1 cellular context compared by ENCODE assay signal in the genomic region with DNA sequence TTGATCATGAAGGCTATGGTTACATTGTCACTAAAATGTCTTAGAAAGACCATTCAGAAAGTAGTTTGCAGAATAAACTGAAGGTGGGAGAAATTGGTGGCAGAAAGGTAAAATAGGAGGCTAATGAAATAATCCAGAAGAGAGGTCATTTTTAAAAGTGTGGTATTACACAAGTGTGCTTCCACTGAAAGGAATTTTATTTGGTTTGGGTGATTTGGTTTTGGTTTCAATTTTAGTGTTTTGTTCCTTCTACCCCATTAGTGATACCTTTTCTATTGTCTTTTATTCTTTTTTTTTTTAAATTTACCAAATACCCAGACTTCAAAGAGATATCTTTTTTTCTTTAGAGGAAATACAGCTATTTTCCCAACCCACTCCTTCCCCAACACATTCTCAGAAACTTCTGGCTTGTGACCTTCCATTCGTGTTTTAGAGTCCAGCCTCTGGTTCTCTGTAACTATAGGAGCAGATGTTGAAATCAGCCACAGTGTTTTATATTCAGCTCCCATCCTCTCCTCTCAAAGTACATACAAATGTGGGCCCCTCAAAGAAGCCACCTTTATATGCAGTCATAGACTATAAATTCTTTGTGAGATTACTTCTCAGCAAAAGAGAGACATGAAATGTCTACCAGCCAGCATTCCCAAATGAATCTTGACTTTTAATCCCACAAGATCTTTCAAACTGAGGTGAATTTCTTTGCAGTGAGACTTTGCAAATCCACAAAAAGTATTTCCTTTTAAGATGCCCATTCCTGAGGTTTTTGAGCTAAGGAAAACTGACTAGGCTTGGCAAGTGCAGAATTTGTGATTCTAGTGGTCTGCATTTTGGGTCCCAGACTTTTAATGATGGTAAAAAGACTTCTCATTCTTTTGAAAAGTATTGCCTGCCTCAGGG.
TF ChIP-seq lines count a peak whose summit lies in the region.

No MANE protein-coding gene starts in this region.

TF ChIP-seq in WTC11, 78 proteins besides CTCF, POLR2A, EP300 and RAD21 (continued from another document):
- TF ChIP-seq, protein P1, sequence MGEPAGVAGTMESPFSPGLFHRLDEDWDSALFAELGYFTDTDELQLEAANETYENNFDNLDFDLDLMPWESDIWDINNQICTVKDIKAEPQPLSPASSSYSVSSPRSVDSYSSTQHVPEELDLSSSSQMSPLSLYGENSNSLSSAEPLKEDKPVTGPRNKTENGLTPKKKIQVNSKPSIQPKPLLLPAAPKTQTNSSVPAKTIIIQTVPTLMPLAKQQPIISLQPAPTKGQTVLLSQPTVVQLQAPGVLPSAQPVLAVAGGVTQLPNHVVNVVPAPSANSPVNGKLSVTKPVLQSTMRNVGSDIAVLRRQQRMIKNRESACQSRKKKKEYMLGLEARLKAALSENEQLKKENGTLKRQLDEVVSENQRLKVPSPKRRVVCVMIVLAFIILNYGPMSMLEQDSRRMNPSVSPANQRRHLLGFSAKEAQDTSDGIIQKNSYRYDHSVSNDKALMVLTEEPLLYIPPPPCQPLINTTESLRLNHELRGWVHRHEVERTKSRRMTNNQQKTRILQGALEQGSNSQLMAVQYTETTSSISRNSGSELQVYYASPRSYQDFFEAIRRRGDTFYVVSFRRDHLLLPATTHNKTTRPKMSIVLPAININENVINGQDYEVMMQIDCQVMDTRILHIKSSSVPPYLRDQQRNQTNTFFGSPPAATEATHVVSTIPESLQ (CRISPR knock-in tag; IDR thresholded peaks at IDR 0.05): no peak
- no peak for TF ChIP-seq TCF7 (CRISPR knock-in tag; IDR thresholded peaks at IDR 0.05; ENCODE audit: low read depth)
- TF ChIP-seq SMAD3 (CRISPR knock-in tag; IDR thresholded peaks at IDR 0.05; ENCODE audit: borderline replicate concordance): no peak
- TF ChIP-seq ZBTB21 (CRISPR knock-in tag; IDR thresholded peaks at IDR 0.05; ENCODE audit: borderline replicate concordance): no peak
- TF ChIP-seq CREB1 (CRISPR knock-in tag; IDR thresholded peaks at IDR 0.05): no peak
- TF ChIP-seq JAZF1 (CRISPR knock-in tag; IDR thresholded peaks at IDR 0.05): no peak
- TF ChIP-seq MYBL2 (CRISPR knock-in tag; IDR thresholded peaks at IDR 0.05): no peak
- TF ChIP-seq, protein P2, sequence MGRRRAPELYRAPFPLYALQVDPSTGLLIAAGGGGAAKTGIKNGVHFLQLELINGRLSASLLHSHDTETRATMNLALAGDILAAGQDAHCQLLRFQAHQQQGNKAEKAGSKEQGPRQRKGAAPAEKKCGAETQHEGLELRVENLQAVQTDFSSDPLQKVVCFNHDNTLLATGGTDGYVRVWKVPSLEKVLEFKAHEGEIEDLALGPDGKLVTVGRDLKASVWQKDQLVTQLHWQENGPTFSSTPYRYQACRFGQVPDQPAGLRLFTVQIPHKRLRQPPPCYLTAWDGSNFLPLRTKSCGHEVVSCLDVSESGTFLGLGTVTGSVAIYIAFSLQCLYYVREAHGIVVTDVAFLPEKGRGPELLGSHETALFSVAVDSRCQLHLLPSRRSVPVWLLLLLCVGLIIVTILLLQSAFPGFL (CRISPR knock-in tag; IDR thresholded peaks at IDR 0.05; ENCODE audit: borderline replicate concordance): no peak
- TF ChIP-seq, protein P3, sequence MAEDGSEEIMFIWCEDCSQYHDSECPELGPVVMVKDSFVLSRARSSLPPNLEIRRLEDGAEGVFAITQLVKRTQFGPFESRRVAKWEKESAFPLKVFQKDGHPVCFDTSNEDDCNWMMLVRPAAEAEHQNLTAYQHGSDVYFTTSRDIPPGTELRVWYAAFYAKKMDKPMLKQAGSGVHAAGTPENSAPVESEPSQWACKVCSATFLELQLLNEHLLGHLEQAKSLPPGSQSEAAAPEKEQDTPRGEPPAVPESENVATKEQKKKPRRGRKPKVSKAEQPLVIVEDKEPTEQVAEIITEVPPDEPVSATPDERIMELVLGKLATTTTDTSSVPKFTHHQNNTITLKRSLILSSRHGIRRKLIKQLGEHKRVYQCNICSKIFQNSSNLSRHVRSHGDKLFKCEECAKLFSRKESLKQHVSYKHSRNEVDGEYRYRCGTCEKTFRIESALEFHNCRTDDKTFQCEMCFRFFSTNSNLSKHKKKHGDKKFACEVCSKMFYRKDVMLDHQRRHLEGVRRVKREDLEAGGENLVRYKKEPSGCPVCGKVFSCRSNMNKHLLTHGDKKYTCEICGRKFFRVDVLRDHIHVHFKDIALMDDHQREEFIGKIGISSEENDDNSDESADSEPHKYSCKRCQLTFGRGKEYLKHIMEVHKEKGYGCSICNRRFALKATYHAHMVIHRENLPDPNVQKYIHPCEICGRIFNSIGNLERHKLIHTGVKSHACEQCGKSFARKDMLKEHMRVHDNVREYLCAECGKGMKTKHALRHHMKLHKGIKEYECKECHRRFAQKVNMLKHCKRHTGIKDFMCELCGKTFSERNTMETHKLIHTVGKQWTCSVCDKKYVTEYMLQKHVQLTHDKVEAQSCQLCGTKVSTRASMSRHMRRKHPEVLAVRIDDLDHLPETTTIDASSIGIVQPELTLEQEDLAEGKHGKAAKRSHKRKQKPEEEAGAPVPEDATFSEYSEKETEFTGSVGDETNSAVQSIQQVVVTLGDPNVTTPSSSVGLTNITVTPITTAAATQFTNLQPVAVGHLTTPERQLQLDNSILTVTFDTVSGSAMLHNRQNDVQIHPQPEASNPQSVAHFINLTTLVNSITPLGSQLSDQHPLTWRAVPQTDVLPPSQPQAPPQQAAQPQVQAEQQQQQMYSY (CRISPR knock-in tag; IDR thresholded peaks at IDR 0.05): no peak
- TF ChIP-seq CBFB (CRISPR knock-in tag; IDR thresholded peaks at IDR 0.05; ENCODE audit: low read depth): no peak
- no peak for TF ChIP-seq ZNF121 (CRISPR knock-in tag; IDR thresholded peaks at IDR 0.05)
- no peak for TF ChIP-seq GRHL2 (CRISPR knock-in tag; IDR thresholded peaks at IDR 0.05; ENCODE audit: insufficient replicate concordance, severe bottlenecking)
TF ChIP-seq in WTC11: peak in this region for 0.
